24 cellular contexts compared by ENCODE assay signal in genomic region chr13:68257111-68257842, GRCh38.
A peak's percentile ranks its signal among the peaks of the same experiment; 100 is the strongest.
DNase-seq lines count a peak whose midpoint lies in the region; ATAC-seq and TF ChIP-seq lines count a peak whose summit lies in the region.
"Had no signal": no experiment of that assay in that cellular context is flagged by ENCODE, and none has a peak within 500 bp of the region (broad histone marks: within the 10 kb centered on the region; RNA-seq: fewer than 3 reads in every experiment).

No MANE protein-coding gene starts in this region.

- TF ChIP-seq CTCF in PC-9 (conservative IDR thresholded peaks at IDR 0.05) (no peak), upper lobe of right lung (IDR thresholded peaks at IDR 0.05) (no peak), SK-N-SH (IDR thresholded peaks at IDR 0.05) (no peak)

- H3F3A ChIP-seq in PC-9 (ENCODE audit: insufficient read depth, low read depth): no peaks in the 10 kb centered on the region
- H3F3A ChIP-seq in SK-N-SH (replicated peaks; ENCODE audit: insufficient read depth): no peaks in the 10 kb centered on the region

- H3K36me3 ChIP-seq in PC-9 (ENCODE audit: low read depth) (no peaks in the 10 kb centered on the region), upper lobe of right lung (no peaks in the 10 kb centered on the region), SK-N-SH (replicated peaks in 1 of 2; ENCODE audit: control insufficient read depth in 1 of 2, insufficient read depth in 2 of 2, low read length in 1 of 2) (no peaks in the 10 kb centered on the region)
- H3K36me3 ChIP-seq: heart right ventricle, suprapubic skin had no signal

- peak overlapping the region; percentile 69; the same call in 1 of the 2 replicates for H2AFZ ChIP-seq in PC-9
- no peak overlapping the region for H2AFZ ChIP-seq in SK-N-SH (ENCODE audit: low read depth)

- no peak for ATAC-seq in upper lobe of right lung
- no peak for ATAC-seq in stimulated activated naive CD8-positive, alpha-beta T cell treated with anti-CD3 and anti-CD28 coated beads, Interleukin-15, Interleukin-2, amounts not matched to agents 100 U/mL and 50 U/mL, for 24 hours
- ATAC-seq: heart right ventricle; naive thymus-derived CD8-positive, alpha-beta T cell; Panc1 had no signal

- H3K27ac ChIP-seq in PC-9 (no peak overlapping the region), upper lobe of right lung (no peak overlapping the region), SK-N-SH (ENCODE audit: low read depth in 2 of 2, low read length in 1 of 2) (no peak overlapping the region)
- H3K27ac ChIP-seq: heart right ventricle, suprapubic skin had no signal

- H4K20me1 ChIP-seq in PC-9 (ENCODE audit: insufficient read depth) (no peaks in the 10 kb centered on the region), SK-N-SH (ENCODE audit: insufficient read depth) (no peaks in the 10 kb centered on the region)

- H3K9me3 ChIP-seq in PC-9 (ENCODE audit: insufficient read depth, low read depth) (no peaks in the 10 kb centered on the region), upper lobe of right lung (no peaks in the 10 kb centered on the region), SK-N-SH (no peaks in the 10 kb centered on the region)
- H3K9me3 ChIP-seq: suprapubic skin had no signal

- no peak for TF ChIP-seq EP300 in SK-N-SH (IDR thresholded peaks at IDR 0.05; ENCODE audit: borderline replicate concordance in 1 of 2, low read depth in 1 of 2, low read length in 1 of 2)

- no peak overlapping the region for H3K9ac ChIP-seq in SK-N-SH

- intact Hi-C loops in PC-9 (cut with micrococcal nuclease; ENCODE audit: unreplicated experiment) (loop anchor here (10.0 kb wide), 2 partner anchors 212 to 952 kb away; no protein-coding TSS in a partner anchor), upper lobe of right lung (cut with DNase I) (no loop called here)

- DNase-seq in NCI-H82 (lab: John Stamatoyannopoulos, UW) (peak; percentile 44), NCI-H82 treated with DMSO at 0.1 percent for 48 hours (lab: John Stamatoyannopoulos, UW; ENCODE audit: unreplicated experiment) (no peak), PC-9 (peak; percentile 34 to 66), fibroblast of the conjunctiva (ENCODE audit: low read depth) (peak; percentile 12), upper lobe of right lung (no peak), SK-N-SH (no peak)
- DNase-seq in central memory CD4-positive, alpha-beta T cell: no peak
- DNase-seq in stimulated activated naive CD8-positive, alpha-beta T cell treated with anti-CD3 and anti-CD28 coated beads, Interleukin-15, Interleukin-2, amounts not matched to agents 100 U/mL and 50 U/mL, for 24 hours: no peak
- DNase-seq: ACHN; activated CD4-positive, alpha-beta T cell treated with anti-CD3 and anti-CD28 coated beads, Interleukin-2, amount 10 ng/mL, durations not matched to agents 24 days and 14 days; activated gamma-delta T cell; amniotic stem cell; CD4-positive, CD25-positive, alpha-beta regulatory T cell; DND-41; effector CD4-positive, alpha-beta T cell; heart right ventricle; IMR-90; islet precursor cell; mammary epithelial cell; naive thymus-derived CD8-positive, alpha-beta T cell; NCI-H2171 treated with DMSO at 0.1 percent for 48 hours; stimulated activated CD8-positive, alpha-beta memory T cell treated with anti-CD3 and anti-CD28 coated beads, Interleukin-4, amount 100 ng/mL, for 48 hours had no signal

- no peak for TF ChIP-seq RAD21 in SK-N-SH (IDR thresholded peaks at IDR 0.05; ENCODE audit: low read length)

- POLR2A ChIA-PET in PC-9 (lab: Charles Lee; ENCODE audit: unreplicated experiment): interaction anchor here (0.5 kb wide), 1 partner anchor 209 kb away, joined by 10 read pairs; no protein-coding TSS in a partner anchor
- POLR2A ChIA-PET in SK-N-SH (lab: Yijun Ruan, JAX): no interaction called here

- H3K4me2 ChIP-seq in PC-9 (peak overlapping the region; percentile 34; the same call in 1 of the 2 replicates), SK-N-SH (no peak overlapping the region)

- H3K27me3 ChIP-seq in PC-9 (ENCODE audit: insufficient read depth, low read depth) (no peaks in the 10 kb centered on the region), upper lobe of right lung (no peaks in the 10 kb centered on the region), SK-N-SH (ENCODE audit: insufficient read depth) (no peaks in the 10 kb centered on the region)
- H3K27me3 ChIP-seq: heart right ventricle, suprapubic skin had no signal

- no peak overlapping the region for H3K4me3 ChIP-seq in PC-9
- no peak overlapping the region for H3K4me3 ChIP-seq in upper lobe of right lung
- no peak overlapping the region for H3K4me3 ChIP-seq in SK-N-SH (ENCODE audit: low read depth in 2 of 2, low read length in 1 of 2)
- H3K4me3 ChIP-seq: heart right ventricle, suprapubic skin had no signal

- H3K79me2 ChIP-seq in PC-9 (ENCODE audit: low read depth): no peaks in the 10 kb centered on the region
- H3K79me2 ChIP-seq in SK-N-SH (ENCODE audit: insufficient read depth): no peaks in the 10 kb centered on the region

- 87% methylated on average over 13 of the region's 15 CpGs for WGBS in SK-N-SH (ENCODE audit: low lambda C conversion rate)

- H3K4me1 ChIP-seq in PC-9 (replicated peaks; ENCODE audit: insufficient read depth) (no peaks in the 10 kb centered on the region), upper lobe of right lung (no peaks in the 10 kb centered on the region), SK-N-SH (ENCODE audit: control insufficient read depth in 1 of 2, insufficient read depth in 2 of 2, low read depth in 1 of 2, low read length in 1 of 2) (no peaks in the 10 kb centered on the region)
- H3K4me1 ChIP-seq: heart right ventricle, suprapubic skin had no signal

- H3K9me2 ChIP-seq in PC-9 (ENCODE audit: insufficient read depth) (no peaks in the 10 kb centered on the region), SK-N-SH (no peaks in the 10 kb centered on the region)

- CTCF ChIA-PET in PC-9 (lab: Charles Lee) (no interaction called here), SK-N-SH (lab: Yijun Ruan, JAX) (interaction anchor here (0.6 kb wide), 1 partner anchor 280 kb away, joined by 3 read pairs; no protein-coding TSS in a partner anchor)

- BruUV-seq in PC-9 (replicated peaks; lab: Mats Ljungman, UMichigan): TSS peak; percentile 68

TF ChIP-seq in SK-N-SH, 30 proteins besides CTCF, POLR2A, EP300 and RAD21:
- TF ChIP-seq TEAD4 (IDR thresholded peaks at IDR 0.05; ENCODE audit: borderline replicate concordance, insufficient read depth) (no peak), FOXM1 (IDR thresholded peaks at IDR 0.05; ENCODE audit: low read depth) (no peak), FOSL2 (IDR thresholded peaks at IDR 0.05; ENCODE audit: borderline replicate concordance, low read depth) (no peak)
- TF ChIP-seq, protein P1, sequence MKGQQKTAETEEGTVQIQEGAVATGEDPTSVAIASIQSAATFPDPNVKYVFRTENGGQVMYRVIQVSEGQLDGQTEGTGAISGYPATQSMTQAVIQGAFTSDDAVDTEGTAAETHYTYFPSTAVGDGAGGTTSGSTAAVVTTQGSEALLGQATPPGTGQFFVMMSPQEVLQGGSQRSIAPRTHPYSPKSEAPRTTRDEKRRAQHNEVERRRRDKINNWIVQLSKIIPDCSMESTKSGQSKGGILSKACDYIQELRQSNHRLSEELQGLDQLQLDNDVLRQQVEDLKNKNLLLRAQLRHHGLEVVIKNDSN (IDR thresholded peaks at IDR 0.05; ENCODE audit: borderline replicate concordance, low read depth): no peak
- TF ChIP-seq, protein P2, sequence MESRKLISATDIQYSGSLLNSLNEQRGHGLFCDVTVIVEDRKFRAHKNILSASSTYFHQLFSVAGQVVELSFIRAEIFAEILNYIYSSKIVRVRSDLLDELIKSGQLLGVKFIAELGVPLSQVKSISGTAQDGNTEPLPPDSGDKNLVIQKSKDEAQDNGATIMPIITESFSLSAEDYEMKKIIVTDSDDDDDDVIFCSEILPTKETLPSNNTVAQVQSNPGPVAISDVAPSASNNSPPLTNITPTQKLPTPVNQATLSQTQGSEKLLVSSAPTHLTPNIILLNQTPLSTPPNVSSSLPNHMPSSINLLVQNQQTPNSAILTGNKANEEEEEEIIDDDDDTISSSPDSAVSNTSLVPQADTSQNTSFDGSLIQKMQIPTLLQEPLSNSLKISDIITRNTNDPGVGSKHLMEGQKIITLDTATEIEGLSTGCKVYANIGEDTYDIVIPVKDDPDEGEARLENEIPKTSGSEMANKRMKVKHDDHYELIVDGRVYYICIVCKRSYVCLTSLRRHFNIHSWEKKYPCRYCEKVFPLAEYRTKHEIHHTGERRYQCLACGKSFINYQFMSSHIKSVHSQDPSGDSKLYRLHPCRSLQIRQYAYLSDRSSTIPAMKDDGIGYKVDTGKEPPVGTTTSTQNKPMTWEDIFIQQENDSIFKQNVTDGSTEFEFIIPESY (IDR thresholded peaks at IDR 0.05; ENCODE audit: borderline replicate concordance, low read depth): no peak

Comparison
In these comparisons a context has a peak if more than half of its experiments do, and no peak if none do; other contexts are left out.
1. DNase-seq: peak in NCI-H82 (single experiment), PC-9 (2 of 2) and fibroblast of the conjunctiva (single experiment); none in NCI-H82 treated with DMSO at 0.1 percent for 48 hours (single experiment), upper lobe of right lung (single experiment), SK-N-SH (single experiment), central memory CD4-positive, alpha-beta T cell (single experiment) and stimulated activated naive CD8-positive, alpha-beta T cell treated with anti-CD3 and anti-CD28 coated beads, Interleukin-15, Interleukin-2, amounts not matched to agents 100 U/mL and 50 U/mL, for 24 hours (single experiment).